ENCODE assay signal across 13 cellular contexts in genomic region chr18:77096936-77097886, GRCh38. TPM values are rescaled to one million over a fixed set of nuclear protein-coding genes. Genes with fewer than 3 reads are reported as not detected.
DNase-seq lines count a peak whose midpoint lies in the region; ATAC-seq, FAIRE-seq and TF ChIP-seq lines count a peak whose summit lies in the region.
"Had no signal": no experiment of that assay in that cellular context is flagged by ENCODE, and none has a peak within 500 bp of the region (broad histone marks: within the 10 kb centered on the region; RNA-seq: fewer than 3 reads in every experiment).

No MANE protein-coding gene starts in this region.

- H3K9me3 ChIP-seq in H1 (ENCODE audit: insufficient read depth in 2 of 2, low read depth in 1 of 2, low read length in 1 of 2) (no peaks in the 10 kb centered on the region), skeletal muscle tissue (ENCODE audit: control insufficient read depth in 3 of 3, low read length in 3 of 3) (no peaks in the 10 kb centered on the region)
- H3K9me3 ChIP-seq: A549, MG63, pancreas had no signal

- H3K27ac Mint-ChIP-seq in T-helper 1 cell treated with Interleukin-12 subunit alpha and Interleukin-12 subunit beta and Interleukin-4 antibody, amounts not matched to agents 30 μg/mL and 1 μg/mL, for 36 hours, result peak overlapping the region; percentile 69

- no peaks in the 10 kb centered on the region for H3K79me2 ChIP-seq in H1 (ENCODE audit: control insufficient read depth in 1 of 2, insufficient read depth in 2 of 2, low read length in 2 of 2)

- no peak for ATAC-seq in HG03045 (IDR thresholded peaks at IDR 0.05; ENCODE audit: unreplicated experiment)
- ATAC-seq: A549 had no signal

- H3K36me3 ChIP-seq in H1 (ENCODE audit: control insufficient read depth in 2 of 4, insufficient read depth in 4 of 4, low read length in 3 of 4) (no peaks in the 10 kb centered on the region), skeletal muscle tissue (ENCODE audit: control insufficient read depth in 3 of 3, insufficient read depth in 3 of 3, low read length in 3 of 3) (peaks cover 0 to 6% (median 3%) of the 10 kb centered on the region in 3 donors)
- H3K36me3 ChIP-seq: MG63, pancreas had no signal

- no peak overlapping the region; the same call in 1 of the 2 replicates for H3K27ac ChIP-seq in H1 (ENCODE audit: low read depth, low read length)
- peak overlapping the region; percentile 20 for H3K27ac ChIP-seq in skeletal muscle tissue (ENCODE audit: low read depth, low read length)

- H3K4me2 ChIP-seq in H1 (ENCODE audit: insufficient read depth in 1 of 2, low read depth in 2 of 2, low read length in 2 of 2), result peak overlapping the region; percentile 23 to 60
- H3K4me2 ChIP-seq: A549 had no signal

- TF ChIP-seq CTCF in H1 (IDR thresholded peaks at IDR 0.05; ENCODE audit: control extremely low read depth in 1 of 3, insufficient read depth in 1 of 3, low read depth in 1 of 3, low read length in 3 of 3), result no peak

- no peak overlapping the region for H4K5ac ChIP-seq in H1 (ENCODE audit: insufficient read length, low read depth, low read length)

- no peaks in the 10 kb centered on the region for H3K27me3 Mint-ChIP-seq in T-helper 1 cell treated with Interleukin-12 subunit alpha and Interleukin-12 subunit beta and Interleukin-4 antibody, amounts not matched to agents 30 μg/mL and 1 μg/mL, for 36 hours (ENCODE audit: low read depth)

- peak overlapping the region; percentile 76; the same call in 1 of the 2 replicates for H2BK20ac ChIP-seq in H1 (ENCODE audit: low read length)

- TF ChIP-seq RAD21 in H1 (IDR thresholded peaks at IDR 0.05 in 1 of 2, conservative IDR thresholded peaks at IDR 0.05 in 1 of 2; ENCODE audit: low read depth in 2 of 2, low read length in 2 of 2), result no peak; a peak in 1 of 4 replicates

- CTCF ChIA-PET in H1 (lab: Charles Lee; ENCODE audit: partially characterized antibody), result interaction anchor here (0.9 to 2.4 kb wide), 9 partner anchors 10 to 605 kb away, joined by 3 to 7 read pairs (median 5); no protein-coding TSS in a partner anchor

- no peak for TF ChIP-seq POLR2A in H1 (IDR thresholded peaks at IDR 0.05; ENCODE audit: control extremely low read depth in 1 of 2, low read depth in 2 of 2, low read length in 2 of 2)

- H3K4me1 ChIP-seq in H1 (replicated peaks in 1 of 4; ENCODE audit: control insufficient read depth in 3 of 4, insufficient read depth in 4 of 4, low read length in 3 of 4), result peaks cover 11 to 38% (median 23%) of the 10 kb centered on the region in 4 experiments
- H3K4me1 ChIP-seq in skeletal muscle tissue (ENCODE audit: control insufficient read depth in 3 of 3, insufficient read depth in 3 of 3, low read length in 3 of 3), result peaks cover 37 to 62% (median 48%) of the 10 kb centered on the region in 3 donors

- peak overlapping the region; percentile 48 for H2BK120ac ChIP-seq in H1 (replicated peaks; ENCODE audit: low read depth, low read length)

- no peak overlapping the region for H2BK15ac ChIP-seq in H1 (ENCODE audit: low read length)

- no peak overlapping the region for H3K14ac ChIP-seq in H1 (ENCODE audit: insufficient read length)

- TF ChIP-seq EP300 in H1 (IDR thresholded peaks at IDR 0.05; ENCODE audit: borderline replicate concordance in 1 of 2, low read depth in 2 of 2, low read length in 2 of 2), result no peak

- H4K91ac ChIP-seq in H1 (replicated peaks; ENCODE audit: insufficient read length, low read length), result no peak overlapping the region

- DNase-seq in T-helper 1 cell (no peak), NCI-H2081 treated with DMSO at 0.1 percent for 48 hours (lab: John Stamatoyannopoulos, UW) (peak; percentile 70), H1 (ENCODE audit: low read depth in 1 of 2, low spot score in 2 of 2) (peak in 1 of 2 experiments; percentile 68), kidney tubule cell (ENCODE audit: low spot score) (no peak), hippocampal formation (lab: John Stamatoyannopoulos, UW) (no peak)
- DNase-seq: MG63, pancreas, SHP77 had no signal

- peak overlapping the region; percentile 77; the same call in 1 of the 2 replicates for H2BK12ac ChIP-seq in H1 (ENCODE audit: low read depth, low read length)

- H3K79me1 ChIP-seq in H1 (ENCODE audit: low read depth, low read length), result no peaks in the 10 kb centered on the region

- peaks cover 70% of the 10 kb centered on the region for H3K4me1 Mint-ChIP-seq in T-helper 1 cell treated with Interleukin-12 subunit alpha and Interleukin-12 subunit beta and Interleukin-4 antibody, amounts not matched to agents 30 μg/mL and 1 μg/mL, for 36 hours (ENCODE audit: low read depth)

- H2AFZ ChIP-seq in H1 (ENCODE audit: low read length), result no peak overlapping the region

- no peak overlapping the region for H3K23ac ChIP-seq in H1 (ENCODE audit: insufficient read length)

- peak overlapping the region in 2 of 4 experiments; percentile 7 to 45; a peak in 3 of 8 replicates for H3K4me3 ChIP-seq in H1 (ENCODE audit: extremely low read depth in 1 of 4, insufficient read depth in 2 of 4, low read depth in 3 of 4, low read length in 4 of 4)
- no peak overlapping the region for H3K4me3 ChIP-seq in skeletal muscle tissue (ENCODE audit: low read length in 3 of 3)
- H3K4me3 ChIP-seq: A549, MG63, pancreas had no signal

- H3K4ac ChIP-seq in H1 (replicated peaks; ENCODE audit: insufficient read length, low read depth, low read length), result no peak overlapping the region

- peak; percentile 83 for FAIRE-seq in H1 (lab: Jason Lieb, UNC)
- FAIRE-seq: A549, colon, pancreas had no signal

- H4K8ac ChIP-seq in H1 (ENCODE audit: extremely low read depth, insufficient read depth, low read length), result no peak overlapping the region; the same call in 1 of the 2 replicates

- H3K4me3 Mint-ChIP-seq in T-helper 1 cell treated with Interleukin-12 subunit alpha and Interleukin-12 subunit beta and Interleukin-4 antibody, amounts not matched to agents 30 μg/mL and 1 μg/mL, for 36 hours, result no peak overlapping the region

- WGBS in H1 (ENCODE audit: extremely low coverage in 1 of 2, insufficient coverage in 1 of 2, insufficient read length in 1 of 2, insufficient replicate concordance in 2 of 2, low coverage in 1 of 2, low lambda C conversion rate in 2 of 2, missing lambda C conversion rate in 1 of 2), 2 experiments, result 26% methylated on average over 11 of the region's 11 CpGs; no CpG with 5 or more reads in 1 of the 2 experiments

- no peak overlapping the region for H2AK5ac ChIP-seq in H1 (ENCODE audit: low read depth, low read length)

- POLR2A ChIA-PET in H1 (lab: Charles Lee; ENCODE audit: partially characterized antibody), result interaction anchor here (0.6 to 1.3 kb wide), 6 partner anchors 11 to 36 kb away, joined by 3 to 6 read pairs (median 3); no protein-coding TSS in a partner anchor

- H3K18ac ChIP-seq in H1 (ENCODE audit: extremely low read depth, low read length), result peak overlapping the region; percentile 43; the same call in 1 of the 2 replicates

- no peaks in the 10 kb centered on the region for H3K9me3 Mint-ChIP-seq in T-helper 1 cell treated with Interleukin-12 subunit alpha and Interleukin-12 subunit beta and Interleukin-4 antibody, amounts not matched to agents 30 μg/mL and 1 μg/mL, for 36 hours

- H3K56ac ChIP-seq in H1 (replicated peaks; ENCODE audit: insufficient read length, low read depth, low read length), result no peak overlapping the region

- peaks cover 49% of the 10 kb centered on the region for H3K36me3 Mint-ChIP-seq in T-helper 1 cell treated with Interleukin-12 subunit alpha and Interleukin-12 subunit beta and Interleukin-4 antibody, amounts not matched to agents 30 μg/mL and 1 μg/mL, for 36 hours (ENCODE audit: low read depth)

- H3K27me3 ChIP-seq in H1 (replicated peaks in 1 of 4; ENCODE audit: control insufficient read depth in 3 of 4, extremely low read depth in 1 of 4, insufficient read depth in 3 of 4, low read length in 3 of 4), result no peaks in the 10 kb centered on the region
- H3K27me3 ChIP-seq in skeletal muscle tissue (ENCODE audit: control insufficient read depth in 3 of 3, insufficient read depth in 3 of 3, low read length in 3 of 3), result no peaks in the 10 kb centered on the region
- H3K27me3 ChIP-seq: MG63, pancreas had no signal

- H2BK5ac ChIP-seq in H1 (ENCODE audit: low read depth, low read length), result peak overlapping the region; percentile 93; the same call in 1 of the 2 replicates

- H3K9ac ChIP-seq in H1 (replicated peaks in 1 of 4; ENCODE audit: extremely low read depth in 1 of 4, low read depth in 3 of 4, low read length in 3 of 4) (no peak overlapping the region), skeletal muscle tissue (ENCODE audit: low read depth in 1 of 3, low read length in 3 of 3) (peak overlapping the region in 1 of 3 donors; percentile 3)

- H3K23me2 ChIP-seq in H1 (ENCODE audit: low read depth, low read length), result no peaks in the 10 kb centered on the region

- no peaks in the 10 kb centered on the region for H4K20me1 ChIP-seq in H1 (replicated peaks in 1 of 2; ENCODE audit: control insufficient read depth in 1 of 2, insufficient read depth in 2 of 2, low read length in 2 of 2)

TF ChIP-seq in H1, 55 proteins besides CTCF, POLR2A, EP300 and RAD21 (continues in another document):
- TF ChIP-seq YY1 (IDR thresholded peaks at IDR 0.05; ENCODE audit: low read depth, low read length) (0 out of 2 replicates have a peak, but pooled peaks have one; percentile 44), CREB1 (IDR thresholded peaks at IDR 0.05) (no peak), SRF (IDR thresholded peaks at IDR 0.05; ENCODE audit: low read depth, low read length) (no peak), RXRA (IDR thresholded peaks at IDR 0.05; ENCODE audit: insufficient read depth, low read depth, low read length) (no peak), USF2 (IDR thresholded peaks at IDR 0.05; ENCODE audit: low read length) (peak; percentile 77), ASH2L (IDR thresholded peaks at IDR 0.05; ENCODE audit: low read length) (peak; percentile 57), POU5F1 (IDR thresholded peaks at IDR 0.05; ENCODE audit: low read depth, low read length) (peak; percentile 99)

RNA-seq across cellular contexts. Expression of gene MBP, which starts 35.4 kb away (rescaled TPM):
- 19.2 and 19.3 TPM in 2 replicates for total RNA-seq in H1 (2021; fragmentation: NEBNext Ultra II Directional; extraction: Animal tissue kit (Norgen Biotek cat#: 25700))
- polyA plus RNA-seq in H1 (2011; rRNA removed), result 6.8 and 7.7 TPM in 2 replicates
- polyA plus RNA-seq in H1 (2011; cell fraction: cytosol; rRNA removed), result 8.9 TPM
- polyA plus RNA-seq in H1 (2011; cell fraction: nucleus; rRNA removed), result 14.2 TPM
- polyA plus RNA-seq in H1 (2012, experiment 1 of 2), result 6.1 to 8.2 TPM (median 7.4 TPM) in 4 replicates
- polyA plus RNA-seq in H1 (2012, experiment 2 of 2), result 2.2 TPM
- 13.3 TPM for polyA plus RNA-seq in H1 (2013, experiment 1 of 2)
- polyA plus RNA-seq in H1 (2013, experiment 2 of 2), result 12.9 TPM
- polyA minus RNA-seq in H1 (2011; rRNA and poly(A)+ RNA removed), result 13.3 and 15.9 TPM in 2 replicates
- polyA minus RNA-seq in H1 (2011; cell fraction: cytosol; rRNA and poly(A)+ RNA removed), result 16.8 TPM
- 11.4 TPM for polyA minus RNA-seq in H1 (2011; cell fraction: nucleus; rRNA and poly(A)+ RNA removed)
- 22.4 TPM for total RNA-seq in skeletal muscle tissue
